In the genomic region with DNA sequence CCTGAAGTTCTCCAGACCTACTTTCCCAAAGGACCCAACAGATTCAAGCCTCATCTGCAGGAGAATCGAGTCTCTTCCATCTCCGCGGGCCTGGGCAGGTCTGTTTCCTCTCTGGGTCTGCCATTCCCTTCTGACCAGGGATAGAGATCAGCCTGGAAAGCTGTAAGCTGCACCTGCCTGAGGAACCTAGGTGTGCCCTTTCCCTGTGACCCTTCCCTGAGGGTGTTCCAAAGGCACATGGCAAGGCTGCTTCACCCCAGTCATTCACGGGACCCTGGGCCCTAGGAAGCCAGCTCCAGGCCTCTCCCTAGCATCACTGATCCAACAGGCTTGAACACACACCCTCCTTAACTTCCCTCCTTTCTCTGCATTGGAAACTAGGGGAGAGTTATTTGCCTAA, we compare ENCODE assay signal across 2 cellular contexts.
TF ChIP-seq lines count a peak whose summit lies in the region.

No MANE protein-coding gene starts in this region.

TF ChIP-seq in GM23338, 12 proteins besides CTCF, POLR2A, EP300 and RAD21 (continues in another document):
- no peak for TF ChIP-seq JUNB (IDR thresholded peaks at IDR 0.05; ENCODE audit: unreplicated experiment)
- TF ChIP-seq EZH2phosphoT487 (IDR thresholded peaks at IDR 0.05; ENCODE audit: unreplicated experiment) = no peak
- no peak for TF ChIP-seq ETS1 (IDR thresholded peaks at IDR 0.05)
- no peak for TF ChIP-seq REST (IDR thresholded peaks at IDR 0.05; ENCODE audit: unreplicated experiment)
- TF ChIP-seq ZNF462 (CRISPR knock-in tag; IDR thresholded peaks at IDR 0.05) = no peak
- no peak for TF ChIP-seq POLR2AphosphoS5 (IDR thresholded peaks at IDR 0.05; ENCODE audit: low read depth)
- TF ChIP-seq EZH2 (IDR thresholded peaks at IDR 0.05; ENCODE audit: low read depth, unreplicated experiment) = no peak
- TF ChIP-seq ZNF331 (CRISPR knock-in tag; IDR thresholded peaks at IDR 0.05; ENCODE audit: low read depth) = no peak
- no peak for TF ChIP-seq ZNF114 (CRISPR knock-in tag; IDR thresholded peaks at IDR 0.05)
- no peak for TF ChIP-seq NANOG (IDR thresholded peaks at IDR 0.05; ENCODE audit: borderline replicate concordance)

TF ChIP-seq in endothelial cell of umbilical vein, 7 proteins besides CTCF, POLR2A, EP300 and RAD21:
- TF ChIP-seq FOS (IDR thresholded peaks at IDR 0.05; ENCODE audit: borderline replicate concordance, insufficient read depth, low read length) (no peak), MYC (IDR thresholded peaks at IDR 0.05; ENCODE audit: low read depth, low read length) (no peak), GATA2 (IDR thresholded peaks at IDR 0.05; ENCODE audit: insufficient read depth, insufficient read length, low read depth, low read length) (no peak), POLR2AphosphoS5 (IDR thresholded peaks at IDR 0.05; ENCODE audit: insufficient read depth, low read depth, low read length) (no peak), EZH2 (IDR thresholded peaks at IDR 0.05; ENCODE audit: borderline replicate concordance, low read depth, low read length, severe bottlenecking) (no peak), MAX (IDR thresholded peaks at IDR 0.05; ENCODE audit: insufficient read depth, insufficient read length) (no peak), JUN (IDR thresholded peaks at IDR 0.05; ENCODE audit: borderline replicate concordance, insufficient read depth, insufficient read length, low read depth) (no peak)
